Comparison of ENCODE assay signal across 25 cellular contexts in genomic region chr9:10983251-10983650, GRCh38.
"Had no signal": no experiment of that assay in that cellular context is flagged by ENCODE, and none has a peak within 500 bp of the region (broad histone marks: within the 10 kb centered on the region; RNA-seq: fewer than 3 reads in every experiment).

No MANE protein-coding gene starts in this region.

- H3K36me3 ChIP-seq: colonic mucosa, esophagus muscularis mucosa, gastrocnemius medialis, heart right ventricle, left lung, lower lobe of right lung had no signal

- H3K27ac Mint-ChIP-seq: dendritic cell treated with granulocyte-macrophage colony-stimulating factor and Interleukin-4, amounts not matched to agents 40 ng/mL and 50 ng/mL, for 4 days; effector memory CD8-positive, alpha-beta T cell; endodermal cell; mesothelial cell of epicardium; naive B cell had no signal

- H3K4me3 Mint-ChIP-seq: dendritic cell treated with granulocyte-macrophage colony-stimulating factor and Interleukin-4, amounts not matched to agents 40 ng/mL and 50 ng/mL, for 4 days; effector memory CD8-positive, alpha-beta T cell; endodermal cell; mesothelial cell of epicardium; naive B cell had no signal

- H3K4me1 Mint-ChIP-seq: endodermal cell, mesothelial cell of epicardium, naive B cell had no signal

- H3K4me1 ChIP-seq: colonic mucosa, esophagus muscularis mucosa, foreskin keratinocyte, gastrocnemius medialis, heart right ventricle, left lung, lower lobe of right lung had no signal

- H3K9me3 Mint-ChIP-seq: endodermal cell had no signal

- H3K27me3 Mint-ChIP-seq: dendritic cell treated with granulocyte-macrophage colony-stimulating factor and Interleukin-4, amounts not matched to agents 40 ng/mL and 50 ng/mL, for 4 days; effector memory CD8-positive, alpha-beta T cell; naive B cell had no signal

- H3K4me3 ChIP-seq: colonic mucosa, esophagus muscularis mucosa, gastrocnemius medialis, heart right ventricle, left lung, lower lobe of right lung, mucosa of descending colon had no signal

- H3K9me3 ChIP-seq: colonic mucosa, esophagus muscularis mucosa, gastrocnemius medialis, lower lobe of right lung had no signal

- DNase-seq: colonic mucosa; cortex of kidney; effector CD8-positive, alpha-beta T cell; effector memory CD8-positive, alpha-beta T cell; endodermal cell; foreskin keratinocyte; gastrocnemius medialis; glutamatergic neuron; head of caudate nucleus; heart right ventricle; hippocampal formation; kidney glomerular epithelial cell; left colon; left lung; left ventricle myocardium superior; lower lobe of right lung; mesenchymal stem cell; mucosa of descending colon; naive B cell had no signal

- H3K27ac ChIP-seq: colonic mucosa, esophagus muscularis mucosa, foreskin keratinocyte, gastrocnemius medialis, heart right ventricle, left lung, lower lobe of right lung had no signal

- FAIRE-seq: endothelial cell of umbilical vein, islet of Langerhans, keratinocyte had no signal

- H3K36me3 Mint-ChIP-seq: mesothelial cell of epicardium, naive B cell had no signal

- H3K27me3 ChIP-seq: colonic mucosa, esophagus muscularis mucosa, foreskin keratinocyte, gastrocnemius medialis, heart right ventricle, left lung had no signal
